In genomic region chr9:88571417-88571816, GRCh38 we compare ENCODE assay signal across 25 cellular contexts. TPM values are rescaled to one million over a fixed set of nuclear protein-coding genes. Genes with fewer than 3 reads are reported as not detected.
"Had no signal": no experiment of that assay in that cellular context is flagged by ENCODE, and none has a peak within 500 bp of the region (broad histone marks: within the 10 kb centered on the region; RNA-seq: fewer than 3 reads in every experiment).

No MANE protein-coding gene starts in this region.

- H3K9me3 Mint-ChIP-seq: activated T-cell treated with anti-CD3 and anti-CD28 coated beads, Interleukin-2, amount 50 U/mL, for 4 hours; activated T-helper 2 cell treated with anti-CD3 and anti-CD28 coated beads, Interferon-gamma antibody, Interleukin-2, Interleukin-4, amounts not matched to agents 10 μg/mL and 5 μg/mL and 100 μg/mL, durations not matched to agents 14 hours and 24 hours and 36 hours; dendritic cell treated with granulocyte-macrophage colony-stimulating factor and Interleukin-4, amounts not matched to agents 40 ng/mL and 50 ng/mL, for 4 days; nephron progenitor cell had no signal

- DNase-seq: activated CD4-positive, alpha-beta T cell treated with anti-CD3 and anti-CD28 coated beads for 1 hour; activated CD8-positive, alpha-beta memory T cell treated with anti-CD3 and anti-CD28 coated beads for 24 hours; activated CD8-positive, alpha-beta memory T cell treated with anti-CD3 and anti-CD28 coated beads, Interleukin-2, amount 50 U/mL, for 4 hours; activated naive CD4-positive, alpha-beta T cell; activated T-cell treated with anti-CD3 and anti-CD28 coated beads, Interleukin-2, amount 50 U/mL, for 4 hours; adrenal gland; effector CD4-positive, alpha-beta T cell; foreskin keratinocyte; left ventricle myocardium superior; mammary epithelial cell; nephron progenitor cell; right cardiac atrium; stimulated activated CD4-positive, alpha-beta T cell treated with anti-CD3 and anti-CD28 coated beads, Interleukin-4, amount 100 ng/mL, for 24 hours; stimulated activated naive CD4-positive, alpha-beta T cell treated with Interleukin-2 at 50 U/mL for 16 hours; T-helper 9 cell; thyroid gland had no signal

- H3K27ac ChIP-seq: adrenal gland, cardiac muscle cell, foreskin keratinocyte, thyroid gland had no signal

- H3K4me1 ChIP-seq: adrenal gland, foreskin keratinocyte, thyroid gland had no signal

- H3K4me3 ChIP-seq: adrenal gland, cardiac muscle cell, thyroid gland had no signal

- ATAC-seq: activated T-cell treated with anti-CD3 and anti-CD28 coated beads, Interleukin-2, amount 50 U/mL, for 4 hours; foreskin keratinocyte; left ventricle myocardium superior; right cardiac atrium had no signal

- H3K36me3 ChIP-seq: adrenal gland, cardiac muscle cell, thyroid gland had no signal

- H3K27me3 ChIP-seq: adrenal gland, cardiac muscle cell, foreskin keratinocyte, thyroid gland had no signal

- H3K9me3 ChIP-seq: adrenal gland, thyroid gland had no signal

- H3K4me3 Mint-ChIP-seq: activated naive CD8-positive, alpha-beta T cell; activated T-cell treated with anti-CD3 and anti-CD28 coated beads, Interleukin-2, amount 50 U/mL, for 4 hours; dendritic cell treated with granulocyte-macrophage colony-stimulating factor and Interleukin-4, amounts not matched to agents 40 ng/mL and 50 ng/mL, for 4 days; nephron progenitor cell had no signal

- H3K36me3 Mint-ChIP-seq: activated naive CD8-positive, alpha-beta T cell had no signal

- H3K27ac Mint-ChIP-seq: activated naive CD8-positive, alpha-beta T cell; activated T-helper 2 cell treated with anti-CD3 and anti-CD28 coated beads, Interferon-gamma antibody, Interleukin-2, Interleukin-4, amounts not matched to agents 10 μg/mL and 5 μg/mL and 100 μg/mL, durations not matched to agents 14 hours and 24 hours and 36 hours; dendritic cell treated with granulocyte-macrophage colony-stimulating factor and Interleukin-4, amounts not matched to agents 40 ng/mL and 50 ng/mL, for 4 days; nephron progenitor cell; progenitor cell of endocrine pancreas had no signal

RNA-seq across cellular contexts. Expression of gene NXNL2, which starts 36.4 kb away (rescaled TPM):
- total RNA-seq: activated T-cell treated with anti-CD3 and anti-CD28 coated beads, Interleukin-2, amount 50 U/mL, for 4 hours; activated T-helper 2 cell treated with anti-CD3 and anti-CD28 coated beads, Interferon-gamma antibody, Interleukin-2, Interleukin-4, amounts not matched to agents 10 μg/mL and 5 μg/mL and 100 μg/mL, durations not matched to agents 14 hours and 24 hours and 36 hours; cardiac muscle cell; foreskin keratinocyte; glomerular endothelial cell; left ventricle myocardium superior; mononuclear cell; progenitor cell of endocrine pancreas; subcutaneous adipose tissue; T-helper 1 cell treated with Interleukin-12 subunit alpha and Interleukin-12 subunit beta and Interleukin-4 antibody, amounts not matched to agents 30 ng/mL and 1 ng/mL, for 36 hours had no signal
